8 cellular contexts compared by ENCODE assay signal in the genomic region with DNA sequence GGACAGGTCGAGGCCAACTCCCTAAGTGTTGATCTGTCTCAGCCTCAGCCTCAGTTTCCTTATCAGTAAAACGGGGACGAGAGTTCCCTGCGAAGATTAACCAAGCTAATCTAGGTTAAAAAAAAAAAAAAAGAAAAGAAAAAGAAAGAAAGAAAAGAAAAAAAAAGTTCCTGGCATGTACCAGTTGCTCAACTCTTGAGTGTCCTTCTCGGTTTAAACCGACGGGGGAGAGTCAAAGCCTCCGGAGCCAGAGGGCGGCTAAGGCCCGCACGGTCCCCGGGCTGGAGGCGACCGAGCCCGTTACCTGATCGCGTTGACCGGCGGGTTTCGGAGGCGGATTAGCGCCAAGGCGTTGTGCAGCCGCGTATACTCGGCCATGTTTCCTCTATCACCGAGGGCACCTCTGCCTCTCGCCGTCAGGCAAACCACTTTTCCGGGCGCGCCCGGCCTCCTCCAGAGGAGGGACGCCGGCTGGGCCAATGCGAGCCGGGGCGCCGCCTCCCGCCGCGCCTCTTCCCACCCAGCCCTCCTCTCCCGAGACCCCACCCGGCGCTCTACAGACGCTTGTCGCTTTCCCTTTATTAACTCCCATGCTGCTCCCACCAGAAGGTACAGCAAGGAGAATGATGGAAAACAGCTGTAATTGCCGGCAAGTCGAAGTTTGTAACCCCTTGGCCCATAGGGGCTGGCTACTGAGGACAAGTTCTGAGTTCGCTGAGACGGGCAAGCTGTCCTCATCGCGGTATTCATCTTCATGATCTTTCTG. TPM values are rescaled to one million over a fixed set of nuclear protein-coding genes. Genes with fewer than 3 reads are reported as not detected.
DNase-seq lines count a peak whose midpoint lies in the region; ATAC-seq and TF ChIP-seq lines count a peak whose summit lies in the region.

Gene EHHADH (minus strand): TSS at position 405 of the 766 bp plus-strand sequence. CDS start 27 bp downstream, at position 378.

- H3K36me3 ChIP-seq in IMR-90 (ENCODE audit: control insufficient read depth, insufficient read depth, low read length) (no peaks in the 10 kb centered on the region), heart right ventricle (peaks cover 0 to under 1% (median 0%) of the 10 kb centered on the region in 9 donors), psoas muscle (ENCODE audit: insufficient read depth in 1 of 2, low read depth in 1 of 2) (no peaks in the 10 kb centered on the region), upper lobe of right lung (no peaks in the 10 kb centered on the region)

- no peak within 1 kb of the TSS; the same call in 1 of the 2 replicates for H2AK5ac ChIP-seq in IMR-90 (ENCODE audit: low read depth, low read length)

- no peaks in the 10 kb centered on the region for H4K20me1 ChIP-seq in IMR-90 (ENCODE audit: insufficient read depth, low read length)

- peak within 1 kb of the TSS; percentile 97 for H2AFZ ChIP-seq in IMR-90 (replicated peaks; ENCODE audit: low read length, poor library complexity)

- no peaks in the 10 kb centered on the region for H3K79me1 ChIP-seq in IMR-90 (ENCODE audit: low read depth in 1 of 2, low read length in 2 of 2)

- H3K56ac ChIP-seq in IMR-90 (ENCODE audit: extremely low read depth, insufficient read depth, low read length), result peak within 1 kb of the TSS; percentile 64; the same call in 1 of the 2 replicates

- peak within 1 kb of the TSS; percentile 85 for H3K4me3 ChIP-seq in IMR-90 (ENCODE audit: insufficient read depth, low read depth, low read length)
- H3K4me3 ChIP-seq in heart right ventricle, result peak within 1 kb of the TSS; percentile 47 to 93 (median 70)
- peak within 1 kb of the TSS; percentile 76 for H3K4me3 ChIP-seq in psoas muscle
- H3K4me3 ChIP-seq in upper lobe of right lung, result peak within 1 kb of the TSS; percentile 68

- TF ChIP-seq CTCF in IMR-90 (conservative IDR thresholded peaks at IDR 0.05; ENCODE audit: low read depth, low read length), result 0 out of 2 replicates have a peak, but pooled peaks have one; percentile 4
- TF ChIP-seq CTCF in heart right ventricle (IDR thresholded peaks at IDR 0.05), result no peak
- TF ChIP-seq CTCF in psoas muscle (IDR thresholded peaks at IDR 0.05), result no peak
- no peak for TF ChIP-seq CTCF in upper lobe of right lung (IDR thresholded peaks at IDR 0.05)

- H3K9me1 ChIP-seq in IMR-90 (ENCODE audit: insufficient read depth, low read length), result no peaks in the 10 kb centered on the region

- H3K18ac ChIP-seq in IMR-90 (ENCODE audit: low read depth, low read length), result peak within 1 kb of the TSS; percentile 37; the same call in 1 of the 2 replicates

- H3K27ac ChIP-seq in IMR-90 (ENCODE audit: insufficient read depth, low read length), result peak within 1 kb of the TSS; percentile 54; the same call in 1 of the 2 replicates
- peak within 1 kb of the TSS in 9 of 10 donors; percentile 43 to 88 (median 77) for H3K27ac ChIP-seq in heart right ventricle
- peak within 1 kb of the TSS; percentile 16 for H3K27ac ChIP-seq in psoas muscle
- peak within 1 kb of the TSS; percentile 81 for H3K27ac ChIP-seq in upper lobe of right lung

- peak; percentile 85 for ATAC-seq in GM19328 (IDR thresholded peaks at IDR 0.05; ENCODE audit: unreplicated experiment)
- peak; percentile 100 for ATAC-seq in IMR-90 (ENCODE audit: low read depth)
- peak; percentile 99 to 100 (median 99) for ATAC-seq in heart right ventricle
- ATAC-seq in psoas muscle, result peak; percentile 46 to 93 (median 85)
- peak; percentile 100 for ATAC-seq in upper lobe of right lung

- H2BK120ac ChIP-seq in IMR-90 (ENCODE audit: low read depth, low read length), result peak within 1 kb of the TSS; percentile 66; the same call in 1 of the 2 replicates

- H3K4ac ChIP-seq in IMR-90 (ENCODE audit: low read depth, low read length), result peak within 1 kb of the TSS; percentile 80; the same call in 1 of the 2 replicates

- 0 out of 2 replicates have a peak within 1 kb of the TSS, but pooled peaks have one; percentile 49 for H2BK20ac ChIP-seq in IMR-90 (ENCODE audit: low read depth, low read length)

- TF ChIP-seq RAD21 in IMR-90 (IDR thresholded peaks at IDR 0.05; ENCODE audit: low read length), result no peak

- H3K23ac ChIP-seq in IMR-90 (ENCODE audit: low read depth, low read length), result no peak within 1 kb of the TSS

- peak within 1 kb of the TSS; percentile 98 for H3K4me2 ChIP-seq in IMR-90 (ENCODE audit: low read depth, low read length)

- H2BK15ac ChIP-seq in IMR-90 (ENCODE audit: low read depth, low read length), result peak within 1 kb of the TSS; percentile 77; the same call in 1 of the 3 replicates

- dilution Hi-C loops in IMR-90 (cut with HindIII; ENCODE audit: low sequenced_read_pairs, unreplicated experiment), result no loop called here

- 2% methylated on average over 27 of the region's 53 CpGs; no CpG with 5 or more reads in 1 of the 2 experiments for WGBS in IMR-90 (ENCODE audit: extremely low coverage in 2 of 2, insufficient read length in 1 of 2), 2 experiments
- WGBS in heart right ventricle, 2 donors, result 2 to 4% methylated on average over 53 of the region's 53 CpGs
- 4 to 8% (median 5%) methylated on average over 44 to 53 of the region's 53 CpGs for WGBS in psoas muscle, 3 donors

- H3K27me3 ChIP-seq in IMR-90 (ENCODE audit: control insufficient read depth, insufficient read depth, low read length), result no peaks in the 10 kb centered on the region
- no peaks in the 10 kb centered on the region for H3K27me3 ChIP-seq in heart right ventricle
- H3K27me3 ChIP-seq in psoas muscle (ENCODE audit: insufficient read depth in 3 of 3, low read length in 2 of 3), result no peaks in the 10 kb centered on the region
- no peaks in the 10 kb centered on the region for H3K27me3 ChIP-seq in upper lobe of right lung

- POLR2A ChIA-PET in IMR-90 (lab: Charles Lee; ENCODE audit: unreplicated experiment), result interaction anchor here (0.6 kb wide), 1 partner anchor 301 kb away, joined by 3 read pairs; no protein-coding TSS in a partner anchor

- H3K4me1 ChIP-seq in IMR-90 (ENCODE audit: control insufficient read depth, insufficient read depth, low read length) (no peaks in the 10 kb centered on the region), heart right ventricle (peaks cover 0 to 14% (median 0%) of the 10 kb centered on the region in 9 donors), psoas muscle (no peaks in the 10 kb centered on the region), upper lobe of right lung (no peaks in the 10 kb centered on the region)

- peak within 1 kb of the TSS; percentile 85 for H4K91ac ChIP-seq in IMR-90 (ENCODE audit: insufficient read depth, low read depth, low read length)

- peak within 1 kb of the TSS; percentile 74 to 97 for H4K8ac ChIP-seq in IMR-90 (ENCODE audit: low read depth in 2 of 2, low read length in 2 of 2)

- H3K14ac ChIP-seq in IMR-90 (replicated peaks; ENCODE audit: low read depth, low read length), result peak within 1 kb of the TSS; percentile 88

- H3K9me3 ChIP-seq in IMR-90 (ENCODE audit: control insufficient read depth, insufficient read depth, low read length) (no peaks in the 10 kb centered on the region), heart right ventricle (peaks cover 0 to 16% (median 0%) of the 10 kb centered on the region in 11 donors), psoas muscle (no peaks in the 10 kb centered on the region), upper lobe of right lung (peaks cover 5% of the 10 kb centered on the region)

- peak; percentile 94 for DNase-seq in AG20443 (ENCODE audit: low spot score)
- DNase-seq in IMR-90, result peak; percentile 44
- DNase-seq in SKM-1 treated with dmso at 0.1 percent for 144 hours (lab: John Stamatoyannopoulos, UW; ENCODE audit: unreplicated experiment), result peak; percentile 45
- peak; percentile 30 for DNase-seq in activated naive CD8-positive, alpha-beta T cell treated with anti-CD3 and anti-CD28 coated beads, Interleukin-2, amount 50 U/mL, for 16 hours (ENCODE audit: low read depth, low spot score)
- DNase-seq in heart right ventricle, result peak; percentile 78 to 85
- DNase-seq in psoas muscle, result peak; percentile 66 to 76
- peak; percentile 92 for DNase-seq in upper lobe of right lung

- CTCF ChIA-PET in IMR-90 (lab: Yijun Ruan, JAX), result interaction anchor here (0.6 kb wide), 1 partner anchor 99 kb away, joined by 9 read pairs; no protein-coding TSS in a partner anchor

- H2AK9ac ChIP-seq in IMR-90 (replicated peaks; ENCODE audit: low read depth, low read length, poor library complexity), result no peak within 1 kb of the TSS

- H4K5ac ChIP-seq in IMR-90 (ENCODE audit: low read depth, low read length), result peak within 1 kb of the TSS; percentile 97

- H3K9ac ChIP-seq in IMR-90 (ENCODE audit: low read depth, low read length), result peak within 1 kb of the TSS; percentile 75

- intact Hi-C loops in IMR-90 (cut with micrococcal nuclease), result no loop called here
- intact Hi-C loops in heart right ventricle (cut with DNase I), result no loop called here
- intact Hi-C loops in psoas muscle (cut with DNase I), result no loop called here
- intact Hi-C loops in upper lobe of right lung (cut with DNase I), result no loop called here

- in situ Hi-C loops in IMR-90 (cut with MboI; ENCODE audit: low sequenced_read_pairs), result no loop called here

- TSS peak; percentile 74 for BruUV-seq in IMR-90 (replicated peaks; lab: Mats Ljungman, UMichigan)

- H2BK5ac ChIP-seq in IMR-90 (ENCODE audit: low read depth, low read length, poor library complexity, severe bottlenecking), result peak within 1 kb of the TSS; percentile 59

- peak; percentile 39; the same call in 1 of the 2 replicates for TF ChIP-seq POLR2A in IMR-90 (IDR thresholded peaks at IDR 0.05; ENCODE audit: low read depth, low read length)

TF ChIP-seq in IMR-90, 13 proteins besides CTCF, POLR2A, EP300 and RAD21:
- TF ChIP-seq SMC3 (IDR thresholded peaks at IDR 0.05; ENCODE audit: low read depth, low read length) (no peak), MAZ (IDR thresholded peaks at IDR 0.05; ENCODE audit: borderline replicate concordance, low read depth, low read length) (peak; percentile 37; the same call in 1 of the 2 replicates), MAFK (IDR thresholded peaks at IDR 0.05; ENCODE audit: low read depth, low read length) (no peak), CEBPB (IDR thresholded peaks at IDR 0.05; ENCODE audit: low read depth, low read length) (peak; percentile 16; the same call in 1 of the 2 replicates)

RNA-seq across cellular contexts. Expression of gene EHHADH, which starts in this region (rescaled TPM):
- total RNA-seq in IMR-90 (2012; rRNA removed), result 4.2 and 4.7 TPM in 2 replicates
- 2.0 TPM in 2 replicates for polyA plus RNA-seq in IMR-90 (2012; rRNA removed)
- 0.95 and 1.7 TPM in 2 replicates for polyA plus RNA-seq in IMR-90 (2012; cell fraction: cytosol; rRNA removed)
- polyA plus RNA-seq in IMR-90 (2012; cell fraction: nucleus; rRNA removed; ENCODE audit: low replicate concordance), result 0.47 and 2.0 TPM in 2 replicates
- 10 to 100 TPM; 15.0 to 31.0 (median 20.4) TPM for total RNA-seq in heart right ventricle
- polyA plus RNA-seq in heart right ventricle, result 1 to 10 TPM; 3.8 to 4.4 TPM
- total RNA-seq in psoas muscle, result 1 to 10 TPM; 1.9 to 7.2 (median 3.5) TPM
- polyA plus RNA-seq in psoas muscle, result under 1 TPM; 0.65 to 0.86 (median 0.83) TPM
- 12.0 TPM for total RNA-seq in upper lobe of right lung

Comparison
In these comparisons a context has a peak if more than half of its experiments do, and no peak if none do; other contexts are left out.
1. Peak in every context shown above with its lines: DNase-seq, ATAC-seq, H3K4me3 ChIP-seq and H3K27ac ChIP-seq.
2. DNase-seq: peak in every context shown above with its lines; median percentile 94 in AG20443; 92 in upper lobe of right lung; 82 in heart right ventricle; 71 in psoas muscle; 45 in SKM-1 treated with dmso at 0.1 percent for 144 hours; 44 in IMR-90; 30 in activated naive CD8-positive, alpha-beta T cell treated with anti-CD3 and anti-CD28 coated beads, Interleukin-2, amount 50 U/mL, for 16 hours.
3. H3K27ac ChIP-seq: peak in every context shown above with its lines; median percentile 81 in upper lobe of right lung; 77 in heart right ventricle; 54 in IMR-90; 16 in psoas muscle.